Comparison of ENCODE assay signal across 8 cellular contexts in genomic region chr15:39756806-39757522, GRCh38. TPM values are rescaled to one million over a fixed set of nuclear protein-coding genes. Genes with fewer than 3 reads are reported as not detected.
A peak's percentile ranks its signal among the peaks of the same experiment; 100 is the strongest.
DNase-seq lines count a peak whose midpoint lies in the region; ATAC-seq and TF ChIP-seq lines count a peak whose summit lies in the region.

No MANE protein-coding gene starts in this region.

- WGBS in right cardiac atrium, result 49% methylated on average over 2 of the region's 2 CpGs
- 49 to 52% methylated on average over 2 of the region's 2 CpGs for WGBS in sigmoid colon, 2 donors

- H2AFZ ChIP-seq in SU-DHL-6 (ENCODE audit: low read depth, low read length, severe bottlenecking), result no peak overlapping the region

- ATAC-seq in right cardiac atrium, result no peak
- ATAC-seq in GM18502 (IDR thresholded peaks at IDR 0.05; ENCODE audit: poor library complexity, unreplicated experiment), result no peak

- H3K9me3 ChIP-seq in cardiac muscle cell (ENCODE audit: low read depth) (no peaks in the 10 kb centered on the region), right cardiac atrium (ENCODE audit: control insufficient read depth, low read length) (no peaks in the 10 kb centered on the region), SU-DHL-6 (ENCODE audit: insufficient read depth, low read length) (no peaks in the 10 kb centered on the region), sigmoid colon (no peaks in the 10 kb centered on the region)

- no peak for TF ChIP-seq POLR2A in sigmoid colon (IDR thresholded peaks at IDR 0.05)

- H3K27me3 ChIP-seq in cardiac muscle cell (no peaks in the 10 kb centered on the region), right cardiac atrium (ENCODE audit: control insufficient read depth, insufficient read depth) (no peaks in the 10 kb centered on the region), SU-DHL-6 (ENCODE audit: low read length) (no peaks in the 10 kb centered on the region), sigmoid colon (no peaks in the 10 kb centered on the region)

- no peak overlapping the region for H3K4me2 ChIP-seq in SU-DHL-6 (ENCODE audit: low read depth, low read length, poor library complexity, severe bottlenecking)

- no peaks in the 10 kb centered on the region for H3K36me3 ChIP-seq in cardiac muscle cell
- H3K36me3 ChIP-seq in SU-DHL-6 (ENCODE audit: low read length), result no peaks in the 10 kb centered on the region
- no peaks in the 10 kb centered on the region for H3K36me3 ChIP-seq in sigmoid colon

- peak; percentile 79 to 86 for DNase-seq in cardiac muscle cell (ENCODE audit: low read depth in 1 of 2, low spot score in 1 of 2)
- no peak for DNase-seq in right cardiac atrium
- DNase-seq in NCI-H1092 treated with DMSO at 0.1 percent for 48 hours (lab: John Stamatoyannopoulos, UW), result peak; percentile 47
- DNase-seq in fibroblast of villous mesenchyme (ENCODE audit: low read depth), result peak; percentile 81
- no peak for DNase-seq in sigmoid colon
- DNase-seq in activated CD4-positive, alpha-beta T cell treated with anti-CD3 and anti-CD28 coated beads for 48 hours, result no peak

- H3K9ac ChIP-seq in SU-DHL-6 (ENCODE audit: low read length), result no peak overlapping the region

- TF ChIP-seq EP300 in sigmoid colon (IDR thresholded peaks at IDR 0.05), result no peak

- H3K4me3 ChIP-seq in cardiac muscle cell (no peak overlapping the region), right cardiac atrium (ENCODE audit: low read length) (no peak overlapping the region), SU-DHL-6 (ENCODE audit: insufficient read depth, low read length, poor library complexity, severe bottlenecking) (no peak overlapping the region), fibroblast of villous mesenchyme (ENCODE audit: low read depth, low read length) (no peak overlapping the region), sigmoid colon (no peak overlapping the region)

- H3F3A ChIP-seq in SU-DHL-6 (ENCODE audit: insufficient read depth), result no peaks in the 10 kb centered on the region

- TF ChIP-seq CTCF in cardiac muscle cell (IDR thresholded peaks at IDR 0.05; ENCODE audit: low read depth, low read length) (peak; percentile 76), SU-DHL-6 (IDR thresholded peaks at IDR 0.05; ENCODE audit: insufficient read depth, low read length, poor library complexity, severe bottlenecking) (peak; percentile 62), fibroblast of villous mesenchyme (IDR thresholded peaks at IDR 0.05; ENCODE audit: insufficient read depth, low read depth, low read length) (peak; percentile 69), sigmoid colon (IDR thresholded peaks at IDR 0.05) (peak; percentile 27 to 88 (median 66))

- intact Hi-C loops in right cardiac atrium (cut with DNase I), result loop anchor here (5.0 to 10.0 kb wide), 6 partner anchors 70 to 1052 kb away; partner anchors contain the start of gene THBS1 (in 1 of the 4)
- intact Hi-C loops in sigmoid colon (cut with DNase I), result loop anchor here (1.0 to 10.0 kb wide), 5 partner anchors 72 to 1050 kb away; partner anchors contain the start of gene THBS1

- H3K79me2 ChIP-seq in SU-DHL-6 (ENCODE audit: insufficient read depth, low read length), result no peaks in the 10 kb centered on the region

- no peaks in the 10 kb centered on the region for H3K9me2 ChIP-seq in SU-DHL-6 (replicated peaks; ENCODE audit: insufficient read depth, low read length)

- no peaks in the 10 kb centered on the region for H4K20me1 ChIP-seq in SU-DHL-6 (ENCODE audit: low read depth, low read length)

- H3K4me1 ChIP-seq in cardiac muscle cell (ENCODE audit: low read depth) (no peaks in the 10 kb centered on the region), right cardiac atrium (ENCODE audit: control insufficient read depth, insufficient read depth, low read length) (no peaks in the 10 kb centered on the region), sigmoid colon (no peaks in the 10 kb centered on the region)

- H3K27ac ChIP-seq in cardiac muscle cell, result no peak overlapping the region
- H3K27ac ChIP-seq in right cardiac atrium (ENCODE audit: low read length), result no peak overlapping the region
- no peak overlapping the region for H3K27ac ChIP-seq in SU-DHL-6 (ENCODE audit: low read depth, low read length)
- H3K27ac ChIP-seq in sigmoid colon, result no peak overlapping the region

RNA-seq across cellular contexts. Expression of gene FSIP1, which starts 25.7 kb away (rescaled TPM):
- 0.33 and 0.42 TPM in 2 replicates for total RNA-seq in cardiac muscle cell
- polyA plus RNA-seq in cardiac muscle cell, result 0.15 and 1.2 TPM in 2 replicates
- under 1 TPM; 0.25 to 0.53 (median 0.41) TPM for total RNA-seq in right cardiac atrium
- 0.16 TPM for polyA plus RNA-seq in right cardiac atrium
- 0.97 and 2.6 TPM in 2 replicates for total RNA-seq in fibroblast of villous mesenchyme
- total RNA-seq in sigmoid colon, result 1 to 10 TPM; 1.1 to 1.5 (median 1.3) TPM
- polyA plus RNA-seq in sigmoid colon, result 10 to 100 TPM in 1 of 3 donors, 1 to 10 TPM in 2; 1.4 to 12.6 (median 3.7) TPM

Comparison
In these comparisons a context has a peak if more than half of its experiments do, and no peak if none do; other contexts are left out.
1. DNase-seq: peak in cardiac muscle cell (2 of 2), NCI-H1092 treated with DMSO at 0.1 percent for 48 hours (single experiment) and fibroblast of villous mesenchyme (single experiment); none in right cardiac atrium (0 of 3), sigmoid colon (single experiment) and activated CD4-positive, alpha-beta T cell treated with anti-CD3 and anti-CD28 coated beads for 48 hours (single experiment).
2. Peak in every context shown above with its lines, with median percentiles within 50 percentile points of each other: CTCF ChIP-seq.